1 cellular context compared by ENCODE assay signal in the genomic region with DNA sequence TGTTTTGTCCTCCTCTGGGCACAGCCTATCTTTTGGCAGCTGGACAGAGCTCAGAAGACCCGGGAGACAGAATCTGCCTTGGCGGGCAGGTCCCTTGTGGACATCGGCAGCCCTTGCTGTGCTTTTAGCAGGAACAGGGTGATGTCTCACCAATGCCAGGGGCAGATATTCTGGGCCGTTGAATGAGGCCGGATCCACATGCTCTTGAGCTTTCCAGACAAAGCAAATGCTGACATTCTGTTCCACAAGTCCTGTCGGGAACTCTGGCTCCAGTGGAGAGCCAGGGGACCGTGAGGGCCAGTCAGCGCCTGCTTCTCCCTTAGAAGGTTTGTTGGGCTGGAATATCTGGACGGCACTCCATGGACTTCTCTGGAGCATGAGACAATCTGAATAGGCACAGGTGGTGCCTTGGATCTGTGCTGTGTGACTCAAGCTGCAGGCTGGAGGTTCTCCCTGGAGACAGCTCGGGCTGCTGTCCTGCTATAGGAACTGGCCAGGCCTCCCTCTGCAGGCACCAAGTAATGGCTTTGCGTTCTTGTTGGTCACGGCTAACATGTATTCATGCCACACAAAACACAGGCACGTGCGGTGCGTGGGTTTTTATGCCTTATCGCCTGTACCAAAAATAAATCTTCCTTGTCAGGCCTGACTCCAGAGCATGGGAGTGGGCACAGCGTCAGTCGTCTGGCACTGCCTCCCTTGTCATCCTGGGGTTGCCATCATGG.
TF ChIP-seq lines count a peak whose summit lies in the region.

No MANE protein-coding gene starts in this region.

TF ChIP-seq in H1, 55 proteins besides CTCF, POLR2A, EP300 and RAD21 (continued from another document):
- TF ChIP-seq TBP (IDR thresholded peaks at IDR 0.05; ENCODE audit: low read depth, low read length): no peak
- no peak for TF ChIP-seq JUND (IDR thresholded peaks at IDR 0.05; ENCODE audit: low read length)
- TF ChIP-seq HDAC2 (IDR thresholded peaks at IDR 0.05; ENCODE audit: borderline replicate concordance in 1 of 2, low read depth in 2 of 2, low read length in 2 of 2): no peak
- TF ChIP-seq RBBP5 (IDR thresholded peaks at IDR 0.05; ENCODE audit: borderline replicate concordance, low read depth, low read length): no peak
- no peak for TF ChIP-seq SIRT6 (IDR thresholded peaks at IDR 0.05; ENCODE audit: low read length)
- no peak for TF ChIP-seq POU5F1 (IDR thresholded peaks at IDR 0.05; ENCODE audit: low read depth, low read length)
- TF ChIP-seq FOSL1 (IDR thresholded peaks at IDR 0.05; ENCODE audit: insufficient read depth, low read depth, low read length): no peak
